ENCODE assay signal across 27 cellular contexts in genomic region chr9:130772185-130772584, GRCh38.
"Had no signal": no experiment of that assay in that cellular context is flagged by ENCODE, and none has a peak within 500 bp of the region (broad histone marks: within the 10 kb centered on the region; RNA-seq: fewer than 3 reads in every experiment).

No MANE protein-coding gene starts in this region.

- H3K27ac ChIP-seq: colonic mucosa, left ventricle myocardium inferior, lower lobe of right lung, parathyroid adenoma, psoas muscle, right lobe of liver, spleen, tibial artery, upper lobe of left lung had no signal

- ATAC-seq: heart left ventricle; lower lobe of right lung; psoas muscle; right lobe of liver; stimulated activated memory B cell treated with anti-CD40 and anti-IgM and Interleukin-4, amounts not matched to agents 10 μg/mL and 1 μg/mL and 100 μg/mL, for 72 hours had no signal

- H3K9me3 Mint-ChIP-seq: stimulated activated memory B cell treated with anti-CD40 and anti-IgM and Interleukin-4, amounts not matched to agents 10 μg/mL and 1 μg/mL and 100 μg/mL, for 72 hours had no signal

- H3K4me1 ChIP-seq: parathyroid adenoma, uterus had no signal

- H3K27me3 Mint-ChIP-seq: naive B cell; stimulated activated memory B cell treated with anti-CD40 and anti-IgM and Interleukin-4, amounts not matched to agents 10 μg/mL and 1 μg/mL and 100 μg/mL, for 72 hours; stimulated activated naive CD8-positive, alpha-beta T cell treated with anti-CD3 and anti-CD28 coated beads, Interleukin-15, Interleukin-2, amounts not matched to agents 100 ng/mL and 50 ng/mL, for 24 hours had no signal

- FAIRE-seq: endothelial cell of umbilical vein, frontal cortex, islet of Langerhans had no signal

- H3K27ac Mint-ChIP-seq: nephron; stimulated activated memory B cell treated with anti-CD40 and anti-IgM and Interleukin-4, amounts not matched to agents 10 μg/mL and 1 μg/mL and 100 μg/mL, for 72 hours; stimulated activated naive CD8-positive, alpha-beta T cell treated with anti-CD3 and anti-CD28 coated beads, Interleukin-15, Interleukin-2, amounts not matched to agents 100 ng/mL and 50 ng/mL, for 24 hours had no signal

- H3K36me3 Mint-ChIP-seq: naive B cell had no signal

- DNase-seq: colonic mucosa; dermis blood vessel endothelial cell; erythroblast; heart left ventricle; hypothalamus; left ventricle myocardium inferior; lower lobe of right lung; mesendoderm; naive B cell; occipital lobe; psoas muscle; retina; right lobe of liver; spleen; stimulated activated CD4-positive, alpha-beta T cell treated with anti-CD3 and anti-CD28 coated beads, Interleukin-15, amount 100 ng/mL, for 24 hours; stimulated activated CD4-positive, alpha-beta T cell treated with anti-CD3 and anti-CD28 coated beads, Interleukin-1b, Interleukin-23, amount 100 ng/mL, for 48 hours; stimulated activated CD4-positive, alpha-beta T cell treated with anti-CD3 and anti-CD28 coated beads, Interleukin-4, amount 100 ng/mL, for 24 hours; tibial artery; upper lobe of left lung; uterus had no signal

- H3K36me3 ChIP-seq: colonic mucosa, heart left ventricle, left ventricle myocardium inferior, lower lobe of right lung, right lobe of liver, spleen, tibial artery, upper lobe of left lung, uterus had no signal

- H3K9ac ChIP-seq: parathyroid adenoma had no signal

- H3K4me3 Mint-ChIP-seq: naive B cell; nephron; stimulated activated memory B cell treated with anti-CD40 and anti-IgM and Interleukin-4, amounts not matched to agents 10 μg/mL and 1 μg/mL and 100 μg/mL, for 72 hours; stimulated activated naive CD8-positive, alpha-beta T cell treated with anti-CD3 and anti-CD28 coated beads, Interleukin-15, Interleukin-2, amounts not matched to agents 100 ng/mL and 50 ng/mL, for 24 hours had no signal

- H3K27me3 ChIP-seq: colonic mucosa, heart left ventricle, right lobe of liver, spleen, tibial artery, upper lobe of left lung, uterus had no signal

- H3K9me3 ChIP-seq: colonic mucosa, lower lobe of right lung, right lobe of liver, tibial artery, upper lobe of left lung, uterus had no signal

- H3K4me3 ChIP-seq: colonic mucosa, heart left ventricle, left ventricle myocardium inferior, lower lobe of right lung, psoas muscle, right lobe of liver, spleen, tibial artery, upper lobe of left lung, uterus had no signal

- H2AFZ ChIP-seq: parathyroid adenoma had no signal
